ENCODE assay signal across 26 cellular contexts in genomic region chr16:84768061-84768797, GRCh38. TPM values are rescaled to one million over a fixed set of nuclear protein-coding genes. Genes with fewer than 3 reads are reported as not detected.
DNase-seq lines count a peak whose midpoint lies in the region; ATAC-seq, FAIRE-seq and TF ChIP-seq lines count a peak whose summit lies in the region.
"Had no signal": no experiment of that assay in that cellular context is flagged by ENCODE, and none has a peak within 500 bp of the region (broad histone marks: within the 10 kb centered on the region; RNA-seq: fewer than 3 reads in every experiment).

No MANE protein-coding gene starts in this region.

- H3K4me1 Mint-ChIP-seq in activated CD8-positive, alpha-beta memory T cell treated with anti-CD3 and anti-CD28 coated beads, Interleukin-2, amount 10 ng/mL, durations not matched to agents 7 days and 5 days, result peaks cover 23% of the 10 kb centered on the region
- peaks cover 28% of the 10 kb centered on the region for H3K4me1 Mint-ChIP-seq in activated T-helper 2 cell treated with anti-CD3 and anti-CD28 coated beads, Interferon-gamma antibody, Interleukin-2, Interleukin-4, amounts not matched to agents 10 μg/mL and 5 μg/mL and 100 μg/mL, durations not matched to agents 14 hours and 24 hours and 36 hours (ENCODE audit: low read depth)
- H3K4me1 Mint-ChIP-seq in nephron, result peaks cover 31% of the 10 kb centered on the region
- H3K4me1 Mint-ChIP-seq: brain, GM23338, nephron progenitor cell had no signal

- POLR2A ChIA-PET in HEK293 (lab: Yijun Ruan, JAX), result no interaction called here

- peak overlapping the region; percentile 55 for H3K27ac Mint-ChIP-seq in activated CD8-positive, alpha-beta memory T cell treated with anti-CD3 and anti-CD28 coated beads, Interleukin-2, amount 10 ng/mL, durations not matched to agents 7 days and 5 days
- peak overlapping the region; percentile 12 for H3K27ac Mint-ChIP-seq in activated T-helper 2 cell treated with anti-CD3 and anti-CD28 coated beads, Interferon-gamma antibody, Interleukin-2, Interleukin-4, amounts not matched to agents 10 μg/mL and 5 μg/mL and 100 μg/mL, durations not matched to agents 14 hours and 24 hours and 36 hours
- peak overlapping the region in 2 of 3 experiments; percentile 1 to 28 for H3K27ac Mint-ChIP-seq in nephron
- H3K27ac Mint-ChIP-seq: GM23338 had no signal

- H3K27ac ChIP-seq in HEK293 (ENCODE audit: extremely low read depth, low read depth, low read length), result no peak overlapping the region
- H3K27ac ChIP-seq: A549, VCaP had no signal

- H3K4me1 ChIP-seq in HEK293 (ENCODE audit: control insufficient read depth, insufficient read depth, low read length), result no peaks in the 10 kb centered on the region
- H3K4me1 ChIP-seq: A549 had no signal

- H3K4me3 ChIP-seq in HEK293 (ENCODE audit: low read depth, low read length), result no peak overlapping the region
- H3K4me3 ChIP-seq: A549, GM23338 had no signal

- TF ChIP-seq CTCF in HEK293 (tag by site-specific recombination; IDR thresholded peaks at IDR 0.05) (no peak), nephron (IDR thresholded peaks at IDR 0.05; ENCODE audit: unreplicated experiment in 3 of 3) (no peak), D721Med (IDR thresholded peaks at IDR 0.05; ENCODE audit: insufficient read depth, missing control alignments) (no peak)

- no peak for DNase-seq in activated CD8-positive, alpha-beta memory T cell treated with anti-CD3 and anti-CD28 coated beads, Interleukin-2, amount 10 ng/mL, durations not matched to agents 7 days and 5 days
- DNase-seq in activated CD8-positive, alpha-beta memory T cell treated with anti-CD3 and anti-CD28 coated beads, Interleukin-2, amount 50 U/mL, for 48 hours, result no peak
- no peak for DNase-seq in activated T-helper 2 cell treated with anti-CD3 and anti-CD28 coated beads, Interferon-gamma antibody, Interleukin-2, Interleukin-4, amounts not matched to agents 10 μg/mL and 5 μg/mL and 100 μg/mL, durations not matched to agents 14 hours and 24 hours and 36 hours (ENCODE audit: low spot score)
- DNase-seq in D721Med (ENCODE audit: insufficient read length, low spot score) (no peak), SW480 (ENCODE audit: low spot score) (no peak), UCSD-AML1 (lab: John Stamatoyannopoulos, UW; ENCODE audit: unreplicated experiment) (no peak)
- DNase-seq: activated naive CD4-positive, alpha-beta T cell treated with anti-CD3 and anti-CD28 coated beads, Interleukin-2, amount 50 U/mL, for 16 hours; C1 segment of cervical spinal cord; DMS53; left colon; NCI-H1105 treated with DMSO at 0.1 percent for 48 hours; NCI-H510A treated with DMSO at 0.1 percent for 48 hours; nephron progenitor cell; stimulated activated CD4-positive, alpha-beta T cell treated with anti-CD3 and anti-CD28 coated beads, Interleukin-4, amount 100 ng/mL, for 4 hours; SW 1271 had no signal

- no peak for FAIRE-seq in D721Med (lab: Jason Lieb, UNC)
- FAIRE-seq: A549, frontal cortex, GM12891, GM19239, HTR-8/SVneo had no signal

- H3K9me3 Mint-ChIP-seq in activated CD8-positive, alpha-beta memory T cell treated with anti-CD3 and anti-CD28 coated beads, Interleukin-2, amount 10 ng/mL, durations not matched to agents 7 days and 5 days (ENCODE audit: low read depth), result no peaks in the 10 kb centered on the region
- H3K9me3 Mint-ChIP-seq in activated T-helper 2 cell treated with anti-CD3 and anti-CD28 coated beads, Interferon-gamma antibody, Interleukin-2, Interleukin-4, amounts not matched to agents 10 μg/mL and 5 μg/mL and 100 μg/mL, durations not matched to agents 14 hours and 24 hours and 36 hours, result no peaks in the 10 kb centered on the region
- H3K9me3 Mint-ChIP-seq in nephron, result no peaks in the 10 kb centered on the region
- H3K9me3 Mint-ChIP-seq: brain; dendritic cell treated with granulocyte-macrophage colony-stimulating factor and Interleukin-4, amounts not matched to agents 40 ng/mL and 50 ng/mL, for 4 days; GM23338; nephron progenitor cell had no signal

- peaks cover 50% of the 10 kb centered on the region for H3K36me3 Mint-ChIP-seq in activated CD8-positive, alpha-beta memory T cell treated with anti-CD3 and anti-CD28 coated beads, Interleukin-2, amount 10 ng/mL, durations not matched to agents 7 days and 5 days
- peaks cover 86% of the 10 kb centered on the region for H3K36me3 Mint-ChIP-seq in activated T-helper 2 cell treated with anti-CD3 and anti-CD28 coated beads, Interferon-gamma antibody, Interleukin-2, Interleukin-4, amounts not matched to agents 10 μg/mL and 5 μg/mL and 100 μg/mL, durations not matched to agents 14 hours and 24 hours and 36 hours (ENCODE audit: low read depth)
- H3K36me3 Mint-ChIP-seq in nephron (ENCODE audit: low read depth), result peaks cover 82% of the 10 kb centered on the region

- no peaks in the 10 kb centered on the region for H3K9me3 ChIP-seq in HEK293 (ENCODE audit: control insufficient read depth, insufficient read depth, low read depth, low read length)
- H3K9me3 ChIP-seq: A549 had no signal

- peaks cover 16 to 84% of the 10 kb centered on the region in 2 experiments for H3K36me3 ChIP-seq in HEK293 (ENCODE audit: control insufficient read depth in 2 of 2, insufficient read depth in 1 of 2, low read length in 2 of 2)

- intact Hi-C loops in activated T-helper 2 cell treated with anti-CD3 and anti-CD28 coated beads, Interferon-gamma antibody, Interleukin-2, Interleukin-4, amounts not matched to agents 10 μg/mL and 5 μg/mL and 100 μg/mL, durations not matched to agents 14 hours and 24 hours and 36 hours (cut with micrococcal nuclease), result no loop called here

- no peak overlapping the region for H3K4me3 Mint-ChIP-seq in activated CD8-positive, alpha-beta memory T cell treated with anti-CD3 and anti-CD28 coated beads, Interleukin-2, amount 10 ng/mL, durations not matched to agents 7 days and 5 days
- H3K4me3 Mint-ChIP-seq in activated T-helper 2 cell treated with anti-CD3 and anti-CD28 coated beads, Interferon-gamma antibody, Interleukin-2, Interleukin-4, amounts not matched to agents 10 μg/mL and 5 μg/mL and 100 μg/mL, durations not matched to agents 14 hours and 24 hours and 36 hours (ENCODE audit: low read depth), result no peak overlapping the region
- no peak overlapping the region for H3K4me3 Mint-ChIP-seq in nephron
- H3K4me3 Mint-ChIP-seq: brain; dendritic cell treated with granulocyte-macrophage colony-stimulating factor and Interleukin-4, amounts not matched to agents 40 ng/mL and 50 ng/mL, for 4 days; GM23338; nephron progenitor cell had no signal

- CTCF ChIA-PET in activated CD8-positive, alpha-beta memory T cell treated with anti-CD3 and anti-CD28 coated beads, Interleukin-2, amount 10 ng/mL, durations not matched to agents 7 days and 5 days (lab: Charles Lee), result interaction anchor here (1.0 to 2.8 kb wide), 2 partner anchors 14 to 29 kb away, joined by 3 to 20 read pairs; no protein-coding TSS in a partner anchor
- CTCF ChIA-PET in HEK293 (lab: Yijun Ruan, JAX), result interaction anchor here (0.7 to 2.5 kb wide), 5 partner anchors 14 to 203 kb away, joined by 3 to 13 read pairs (median 4); no protein-coding TSS in a partner anchor

- ATAC-seq in activated CD8-positive, alpha-beta memory T cell treated with anti-CD3 and anti-CD28 coated beads, Interleukin-2, amount 10 ng/mL, durations not matched to agents 7 days and 5 days, result no peak
- ATAC-seq: A549, GM23338, left colon had no signal

- H3K27me3 Mint-ChIP-seq in activated CD8-positive, alpha-beta memory T cell treated with anti-CD3 and anti-CD28 coated beads, Interleukin-2, amount 10 ng/mL, durations not matched to agents 7 days and 5 days, result no peaks in the 10 kb centered on the region
- H3K27me3 Mint-ChIP-seq in activated T-helper 2 cell treated with anti-CD3 and anti-CD28 coated beads, Interferon-gamma antibody, Interleukin-2, Interleukin-4, amounts not matched to agents 10 μg/mL and 5 μg/mL and 100 μg/mL, durations not matched to agents 14 hours and 24 hours and 36 hours (ENCODE audit: low read depth), result no peaks in the 10 kb centered on the region
- H3K27me3 Mint-ChIP-seq in nephron (ENCODE audit: low read depth), result no peaks in the 10 kb centered on the region
- H3K27me3 Mint-ChIP-seq: brain; dendritic cell treated with granulocyte-macrophage colony-stimulating factor and Interleukin-4, amounts not matched to agents 40 ng/mL and 50 ng/mL, for 4 days had no signal

TF ChIP-seq in HEK293, 187 proteins besides CTCF, POLR2A, EP300 and RAD21:
- TF ChIP-seq ZNF48 (tag by site-specific recombination; IDR thresholded peaks at IDR 0.05) (no peak), ZNF266 (tag by site-specific recombination; IDR thresholded peaks at IDR 0.05; ENCODE audit: low read depth) (no peak), PRDM6 (tag by site-specific recombination; IDR thresholded peaks at IDR 0.05) (peak; percentile 36; the same call in 1 of the 2 replicates)

RNA-seq across cellular contexts. Expression of gene CRISPLD2, which starts 51.6 kb away (rescaled TPM):
- not detected for total RNA-seq in activated CD8-positive, alpha-beta memory T cell treated with anti-CD3 and anti-CD28 coated beads, Interleukin-2, amount 10 ng/mL, durations not matched to agents 7 days and 5 days
- 0.16 and 0.23 TPM in 2 replicates for total RNA-seq in activated T-helper 2 cell treated with anti-CD3 and anti-CD28 coated beads, Interferon-gamma antibody, Interleukin-2, Interleukin-4, amounts not matched to agents 10 μg/mL and 5 μg/mL and 100 μg/mL, durations not matched to agents 14 hours and 24 hours and 36 hours
